8 cellular contexts compared by ENCODE assay signal in the genomic region with DNA sequence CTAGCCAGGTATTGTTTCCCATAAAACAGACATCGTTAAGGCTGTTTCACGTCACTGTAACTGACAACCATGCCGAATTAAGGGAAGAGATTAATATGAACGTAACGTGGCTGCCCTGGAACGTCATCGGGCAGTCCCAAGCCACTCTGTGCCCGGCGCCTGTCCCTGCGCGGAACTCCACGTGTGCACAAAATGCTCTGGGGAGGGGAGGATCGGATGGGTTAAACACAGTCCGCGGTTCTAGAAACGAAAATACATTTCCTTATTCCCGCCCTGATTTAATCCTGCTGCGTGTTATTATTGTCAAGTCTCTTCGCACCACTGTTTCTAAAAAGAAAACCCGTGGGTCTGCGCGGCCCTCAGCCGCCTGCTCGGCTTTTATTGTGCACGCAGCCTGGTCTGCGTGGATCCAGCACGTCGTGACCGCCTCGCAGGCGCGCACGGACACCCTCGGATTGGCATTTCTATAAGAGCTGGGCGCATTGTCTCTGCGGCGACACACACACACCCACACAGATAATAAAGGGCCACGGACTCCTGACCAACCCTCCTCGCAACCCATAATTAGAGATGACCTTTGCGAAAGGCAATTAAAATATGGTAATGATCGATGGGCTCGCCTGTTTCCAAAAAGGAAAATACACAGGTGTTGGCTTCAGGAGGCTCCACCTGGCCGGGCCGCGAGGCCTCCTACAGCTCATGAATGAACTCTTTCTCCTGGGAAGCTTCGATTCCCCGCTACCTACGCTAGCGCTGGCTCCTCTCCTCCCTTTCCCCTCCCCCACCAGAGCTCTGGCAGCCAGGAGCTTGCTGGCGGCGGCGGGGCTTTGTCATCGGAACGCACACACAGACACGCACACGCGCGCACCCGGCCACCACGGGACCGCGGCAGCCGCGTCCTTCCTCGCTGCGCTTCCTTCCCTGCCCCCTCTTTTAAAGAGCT.
DNase-seq lines count a peak whose midpoint lies in the region; ATAC-seq and TF ChIP-seq lines count a peak whose summit lies in the region.

No MANE protein-coding gene starts in this region.

- H3K9me3 ChIP-seq in left lung, result no peaks in the 10 kb centered on the region
- no peaks in the 10 kb centered on the region for H3K9me3 ChIP-seq in transverse colon

- intact Hi-C loops in Right ventricle myocardium superior (cut with DNase I), result no loop called here
- intact Hi-C loops in Right ventricle myocardium inferior (cut with DNase I), result no loop called here
- intact Hi-C loops in left lung (cut with DNase I), result no loop called here
- intact Hi-C loops in transverse colon (cut with DNase I; ENCODE audit: low total_unique reads), result loop anchor here (5.0 kb wide), 1 partner anchor 70 kb away; the partner anchor contains the start of gene BCOR

- peak overlapping the region; percentile 18 for H3K4me3 ChIP-seq in astrocyte of the cerebellum (ENCODE audit: low read depth, low read length)
- peak overlapping the region; percentile 21 to 23 for H3K4me3 ChIP-seq in left lung
- H3K4me3 ChIP-seq in transverse colon, result peak overlapping the region; percentile 0 to 48 (median 18)

- peak; percentile 60 for DNase-seq in Right ventricle myocardium superior
- no peak for DNase-seq in Right ventricle myocardium inferior (ENCODE audit: missing footprints)
- DNase-seq in astrocyte of the cerebellum (ENCODE audit: low read depth), result no peak
- peak in 1 of 2 donors; percentile 75 for DNase-seq in left lung
- DNase-seq in transverse colon, result peak; percentile 44
- DNase-seq in NCI-H524 treated with DMSO at 0.1 percent for 48 hours (lab: John Stamatoyannopoulos, UW), result no peak
- DNase-seq in NAMALWA (ENCODE audit: low spot score), result no peak

- in situ Hi-C loops in astrocyte of the cerebellum (cut with HindIII; ENCODE audit: low sequenced_read_pairs) (loop anchor here (5.0 kb wide), 1 partner anchor 80 kb away; no protein-coding TSS in a partner anchor), transverse colon (cut with MboI; ENCODE audit: low pct_ligation_motif_present in 1 of 4, low pct_unique_long_range_greater_than_20kb in 1 of 4, low sequenced_read_pairs in 3 of 4) (loop anchor here in 1 of 4 donors (10.0 kb wide), 1 partner anchor 433 kb away; no protein-coding TSS in a partner anchor)

- TF ChIP-seq POLR2A in transverse colon (IDR thresholded peaks at IDR 0.05), result no peak

- H3K27me3 ChIP-seq in left lung (peaks cover 0 to 40% of the 10 kb centered on the region in 2 donors), transverse colon (no peaks in the 10 kb centered on the region)

- TF ChIP-seq EP300 in transverse colon (IDR thresholded peaks at IDR 0.05; ENCODE audit: low read depth), result no peak

- TF ChIP-seq CTCF in astrocyte of the cerebellum (IDR thresholded peaks at IDR 0.05; ENCODE audit: low read depth, low read length, missing control alignments) (no peak), left lung (IDR thresholded peaks at IDR 0.05) (no peak), transverse colon (IDR thresholded peaks at IDR 0.05) (no peak)

- H3K4me1 ChIP-seq in left lung (peaks cover 0 to 36% of the 10 kb centered on the region in 2 donors), transverse colon (peaks cover 4 to 33% (median 13%) of the 10 kb centered on the region in 4 donors)

- H3K36me3 ChIP-seq in left lung, result no peaks in the 10 kb centered on the region
- no peaks in the 10 kb centered on the region for H3K36me3 ChIP-seq in transverse colon

- 31% methylated on average over 66 of the region's 66 CpGs; no CpG with 5 or more reads in 1 of the 2 donors for WGBS in transverse colon (ENCODE audit: low coverage in 1 of 2), 2 donors

- ATAC-seq in Right ventricle myocardium superior (ENCODE audit: poor library complexity), result peak; percentile 31
- no peak for ATAC-seq in Right ventricle myocardium inferior
- ATAC-seq in left lung, result no peak
- ATAC-seq in GM21423 (IDR thresholded peaks at IDR 0.05; ENCODE audit: unreplicated experiment), result no peak

- no peak overlapping the region for H3K27ac ChIP-seq in left lung
- H3K27ac ChIP-seq in transverse colon, result peak overlapping the region; percentile 93 to 99 (median 98)

Comparison
In these comparisons a context has a peak if more than half of its experiments do, and no peak if none do; other contexts are left out.
1. DNase-seq: peak in Right ventricle myocardium superior (single experiment) and transverse colon (single experiment); none in Right ventricle myocardium inferior (single experiment), astrocyte of the cerebellum (single experiment), NCI-H524 treated with DMSO at 0.1 percent for 48 hours (single experiment) and NAMALWA (single experiment).
2. H3K27ac ChIP-seq: peak in transverse colon (4 of 4); none in left lung (0 of 2).
3. Peak in every context shown above with its lines, with median percentiles within 50 percentile points of each other: H3K4me3 ChIP-seq.